Comparison of ENCODE assay signal across 16 cellular contexts in genomic region chr17:77414811-77415400, GRCh38.
"Had no signal": no experiment of that assay in that cellular context is flagged by ENCODE, and none has a peak within 500 bp of the region (broad histone marks: within the 10 kb centered on the region; RNA-seq: fewer than 3 reads in every experiment).

No MANE protein-coding gene starts in this region.

- H3K27ac Mint-ChIP-seq: activated CD8-positive, alpha-beta T cell treated with anti-CD3 and anti-CD28 coated beads for 36 hours; activated naive CD8-positive, alpha-beta T cell; activated T-cell treated with anti-CD3 and anti-CD28 coated beads, Interleukin-2, amount 50 U/mL, for 72 hours; nephron progenitor cell; stimulated activated memory B cell treated with anti-CD40 and anti-IgM and Interleukin-4, amounts not matched to agents 10 μg/mL and 1 μg/mL and 100 μg/mL, for 72 hours had no signal

- H3K9me3 Mint-ChIP-seq: activated CD8-positive, alpha-beta T cell treated with anti-CD3 and anti-CD28 coated beads for 36 hours; activated T-cell treated with anti-CD3 and anti-CD28 coated beads, Interleukin-2, amount 50 U/mL, for 72 hours; central memory CD8-positive, alpha-beta T cell; nephron progenitor cell; stimulated activated memory B cell treated with anti-CD40 and anti-IgM and Interleukin-4, amounts not matched to agents 10 μg/mL and 1 μg/mL and 100 μg/mL, for 72 hours had no signal

- H3K4me3 ChIP-seq: coronary artery, tibial artery, uterus had no signal

- ATAC-seq: activated CD8-positive, alpha-beta T cell treated with anti-CD3 and anti-CD28 coated beads for 36 hours; activated T-cell treated with anti-CD3 and anti-CD28 coated beads, Interleukin-2, amount 50 U/mL, for 72 hours; stimulated activated memory B cell treated with anti-CD40 and anti-IgM and Interleukin-4, amounts not matched to agents 10 μg/mL and 1 μg/mL and 100 μg/mL, for 72 hours had no signal

- H3K4me3 Mint-ChIP-seq: activated CD8-positive, alpha-beta T cell treated with anti-CD3 and anti-CD28 coated beads for 36 hours; activated naive CD8-positive, alpha-beta T cell; activated T-cell treated with anti-CD3 and anti-CD28 coated beads, Interleukin-2, amount 50 U/mL, for 72 hours; central memory CD8-positive, alpha-beta T cell; nephron progenitor cell; stimulated activated memory B cell treated with anti-CD40 and anti-IgM and Interleukin-4, amounts not matched to agents 10 μg/mL and 1 μg/mL and 100 μg/mL, for 72 hours had no signal

- H3K9me3 ChIP-seq: tibial artery, uterus had no signal

- H3K27ac ChIP-seq: brain microvascular endothelial cell, coronary artery, uterus, WERI-Rb-1 had no signal

- H3K27me3 Mint-ChIP-seq: activated CD8-positive, alpha-beta T cell treated with anti-CD3 and anti-CD28 coated beads for 36 hours; activated naive CD8-positive, alpha-beta T cell; central memory CD8-positive, alpha-beta T cell; stimulated activated memory B cell treated with anti-CD40 and anti-IgM and Interleukin-4, amounts not matched to agents 10 μg/mL and 1 μg/mL and 100 μg/mL, for 72 hours had no signal

- H3K36me3 ChIP-seq: uterus had no signal

- H3K27me3 ChIP-seq: brain microvascular endothelial cell, tibial artery, uterus had no signal

- DNase-seq: activated CD4-positive, alpha-beta T cell treated with anti-CD3 and anti-CD28 coated beads for 4 hours; activated CD8-positive, alpha-beta T cell treated with anti-CD3 and anti-CD28 coated beads for 36 hours; activated gamma-delta T cell treated with Interleukin-2 at 50 U/mL for 16 hours; activated T-cell treated with anti-CD3 and anti-CD28 coated beads, Interleukin-2, amount 50 U/mL, for 72 hours; anterior cingulate cortex; brain microvascular endothelial cell; foreskin melanocyte; head of caudate nucleus; nephron progenitor cell; tibial artery; uterus; WERI-Rb-1 had no signal
